Comparison of ENCODE assay signal across 8 cellular contexts in genomic region chr1:65149391-65149729, GRCh38.
DNase-seq lines count a peak whose midpoint lies in the region; ATAC-seq and TF ChIP-seq lines count a peak whose summit lies in the region.
"Had no signal": no experiment of that assay in that cellular context is flagged by ENCODE, and none has a peak within 500 bp of the region (broad histone marks: within the 10 kb centered on the region; RNA-seq: fewer than 3 reads in every experiment).

No MANE protein-coding gene starts in this region.

- H3K36me3 ChIP-seq in NT2/D1 (ENCODE audit: insufficient read depth, insufficient read length, low read length) (peaks cover 3% of the 10 kb centered on the region), rectal smooth muscle tissue (ENCODE audit: control insufficient read depth, insufficient read depth, low read length) (no peaks in the 10 kb centered on the region)

- H3K9me3 ChIP-seq in NT2/D1 (ENCODE audit: insufficient read depth, low read length): no peaks in the 10 kb centered on the region

- peak overlapping the region; percentile 91 for H3K27ac ChIP-seq in rectal smooth muscle tissue (ENCODE audit: low read depth, low read length)

- DNase-seq in GM12864 (ENCODE audit: low read depth): no peak
- peak; percentile 93 for DNase-seq in NT2/D1 (ENCODE audit: low read depth, low spot score)
- no peak for DNase-seq in erythroblast (lab: John Stamatoyannopoulos, UW)
- no peak for DNase-seq in NCI-H2196 (lab: John Stamatoyannopoulos, UW; ENCODE audit: unreplicated experiment)
- no peak for DNase-seq in hepatic stellate cell (ENCODE audit: low spot score)
- DNase-seq: NCI-H1436 treated with DMSO at 0.1 percent for 48 hours had no signal

- ATAC-seq in HG03565 (IDR thresholded peaks at IDR 0.05; ENCODE audit: unreplicated experiment): no peak

- H3K27me3 ChIP-seq in NT2/D1 (ENCODE audit: insufficient read depth, insufficient read length) (peaks cover 98% of the 10 kb centered on the region), rectal smooth muscle tissue (ENCODE audit: control insufficient read depth, insufficient read depth, low read length) (no peaks in the 10 kb centered on the region)

- H3K4me1 ChIP-seq in NT2/D1 (ENCODE audit: insufficient read depth, insufficient read length): no peaks in the 10 kb centered on the region
- peaks cover 3% of the 10 kb centered on the region for H3K4me1 ChIP-seq in rectal smooth muscle tissue (ENCODE audit: control insufficient read depth, insufficient read depth, low read length)

- H3K4me3 ChIP-seq in GM12864 (ENCODE audit: low read depth, low read length): peak overlapping the region; percentile 89
- peak overlapping the region; percentile 50 for H3K4me3 ChIP-seq in NT2/D1 (ENCODE audit: insufficient read length, low read depth)
- H3K4me3 ChIP-seq in rectal smooth muscle tissue (ENCODE audit: low read length): peak overlapping the region; percentile 84

- no peak for TF ChIP-seq CTCF in GM12864 (IDR thresholded peaks at IDR 0.05; ENCODE audit: low read depth, low read length, missing control alignments)

- no peak overlapping the region for H3K9ac ChIP-seq in NT2/D1 (ENCODE audit: insufficient read length, low read depth)
- H3K9ac ChIP-seq in rectal smooth muscle tissue (ENCODE audit: low read length): peak overlapping the region; percentile 13

- peak; percentile 1 for TF ChIP-seq POLR2A in erythroblast (IDR thresholded peaks at IDR 0.05; ENCODE audit: low read length)
